In the genomic region with DNA sequence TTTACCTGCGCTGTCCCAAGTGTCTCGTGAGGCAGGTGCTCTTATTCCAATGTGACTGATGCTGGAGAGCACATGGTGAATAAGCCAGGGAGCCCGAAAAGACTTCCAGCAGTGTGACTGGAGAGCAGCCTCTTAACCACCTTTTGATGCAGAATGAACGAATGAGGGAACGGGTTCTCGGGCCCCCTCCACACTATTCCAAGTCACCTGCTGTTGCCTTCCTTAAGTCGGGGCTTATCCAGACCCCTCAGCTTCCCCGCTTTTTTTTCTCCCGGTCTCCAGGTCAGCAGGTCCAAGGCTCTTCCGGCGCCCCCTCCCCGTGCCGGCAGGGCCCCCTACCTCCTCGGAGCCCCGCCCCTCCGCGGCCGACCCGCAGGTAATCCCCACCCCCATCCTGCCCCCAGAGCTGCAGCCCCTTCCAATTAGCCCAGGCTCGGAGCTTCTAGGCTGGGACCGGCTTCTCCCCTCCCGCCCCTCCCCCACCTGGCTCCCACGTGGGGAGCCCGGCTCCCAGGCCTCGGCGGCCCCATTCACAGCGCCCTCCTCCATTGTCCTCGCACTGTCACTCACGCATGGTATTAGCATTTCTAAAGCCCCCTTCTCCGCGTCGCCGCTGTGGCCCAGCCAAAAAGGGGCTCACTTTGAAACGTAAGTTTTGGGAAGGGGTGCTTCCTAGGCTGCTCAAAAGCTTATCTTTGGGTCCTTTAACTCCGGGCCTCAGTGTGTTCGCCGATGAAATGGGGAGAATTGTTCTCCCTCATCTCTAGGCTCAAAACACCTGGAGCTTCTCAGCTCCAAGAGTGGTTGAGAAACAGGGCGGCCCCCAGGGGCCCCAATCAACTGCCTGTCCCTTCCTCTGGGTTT, we compare ENCODE assay signal across 16 cellular contexts. TPM values are rescaled to one million over a fixed set of nuclear protein-coding genes. Genes with fewer than 3 reads are reported as not detected.
DNase-seq lines count a peak whose midpoint lies in the region; TF ChIP-seq lines count a peak whose summit lies in the region.
"Had no signal": no experiment of that assay in that cellular context is flagged by ENCODE, and none has a peak within 500 bp of the region (broad histone marks: within the 10 kb centered on the region; RNA-seq: fewer than 3 reads in every experiment).

No MANE protein-coding gene starts in this region.

- H2BK12ac ChIP-seq in neuronal stem cell (ENCODE audit: low read length): no peak overlapping the region

- H3K27ac ChIP-seq in HUES6 (ENCODE audit: low read depth, low read length) (no peak overlapping the region), endodermal cell (ENCODE audit: low read depth, low read length) (peak overlapping the region; percentile 64), neuronal stem cell (replicated peaks; ENCODE audit: low read length) (peak overlapping the region; percentile 68), MM.1S (ENCODE audit: low read length) (no peak overlapping the region)
- H3K27ac ChIP-seq: 22Rv1, ascending aorta, KMS-11, lower lobe of right lung, skin epidermis had no signal

- H3K4me2 ChIP-seq in neuronal stem cell (ENCODE audit: insufficient read depth, low read length, poor library complexity, severe bottlenecking): peak overlapping the region; percentile 18
- H3K4me2 ChIP-seq in MM.1S (ENCODE audit: low read depth, low read length): no peak overlapping the region
- H3K4me2 ChIP-seq: KMS-11 had no signal

- DNase-seq in DMS53 (lab: John Stamatoyannopoulos, UW): peak; percentile 17
- DNase-seq in DMS53 treated with DMSO at 0.1 percent for 48 hours (lab: John Stamatoyannopoulos, UW; ENCODE audit: unreplicated experiment): no peak
- peak; percentile 50 for DNase-seq in endodermal cell
- peak; percentile 48 for DNase-seq in neuronal stem cell (ENCODE audit: low spot score)
- no peak for DNase-seq in MM.1S
- DNase-seq in stimulated activated CD4-positive, alpha-beta T cell treated with anti-CD3 and anti-CD28 coated beads, Interleukin-15, amount 100 ng/mL, for 24 hours: no peak
- no peak for DNase-seq in NCI-H2081 (lab: John Stamatoyannopoulos, UW)

- H3K14ac ChIP-seq in neuronal stem cell (ENCODE audit: low read length): no peak overlapping the region

- no peak overlapping the region for H3K27ac Mint-ChIP-seq in endodermal cell
- H3K27ac Mint-ChIP-seq: activated CD4-positive, alpha-beta T cell treated with anti-CD3 and anti-CD28 coated beads, Interleukin-2, amount 10 ng/mL, durations not matched to agents 7 days and 5 days; activated naive CD4-positive, alpha-beta T cell treated with anti-CD3 and anti-CD28 coated beads for 36 hours had no signal

- H3K27me3 ChIP-seq in HUES6 (ENCODE audit: control insufficient read depth, insufficient read depth, low read length): peaks cover 50% of the 10 kb centered on the region
- no peaks in the 10 kb centered on the region for H3K27me3 ChIP-seq in endodermal cell (ENCODE audit: control insufficient read depth, insufficient read depth, low read length, poor library complexity, severe bottlenecking)
- peaks cover 0 to 10% (median 0%) of the 10 kb centered on the region in 3 experiments for H3K27me3 ChIP-seq in neuronal stem cell (ENCODE audit: control insufficient read depth in 3 of 3, insufficient read depth in 3 of 3, low read depth in 1 of 3, low read length in 3 of 3)
- no peaks in the 10 kb centered on the region for H3K27me3 ChIP-seq in MM.1S (replicated peaks; ENCODE audit: insufficient read depth, low read length)
- H3K27me3 ChIP-seq: ascending aorta had no signal

- H3K4ac ChIP-seq in neuronal stem cell (ENCODE audit: low read length): no peak overlapping the region

- no peak overlapping the region for H2BK5ac ChIP-seq in neuronal stem cell (ENCODE audit: low read length)

- no peak overlapping the region for H2AK5ac ChIP-seq in neuronal stem cell (ENCODE audit: low read depth, low read length)

- H3K79me1 ChIP-seq in neuronal stem cell (ENCODE audit: low read depth, low read length): no peaks in the 10 kb centered on the region

- no peak overlapping the region for H3K23ac ChIP-seq in neuronal stem cell (ENCODE audit: low read depth, low read length, poor library complexity)

- H3K4me1 ChIP-seq in HUES6 (ENCODE audit: control insufficient read depth, insufficient read depth, low read length) (peaks cover 20% of the 10 kb centered on the region), endodermal cell (ENCODE audit: control insufficient read depth, insufficient read depth, low read length) (no peaks in the 10 kb centered on the region), neuronal stem cell (ENCODE audit: control insufficient read depth in 2 of 2, insufficient read depth in 1 of 2, low read depth in 1 of 2, low read length in 2 of 2) (peaks cover 8 to 20% of the 10 kb centered on the region in 2 donors), MM.1S (ENCODE audit: low read length) (no peaks in the 10 kb centered on the region)

- H4K20me1 ChIP-seq in MM.1S (ENCODE audit: insufficient read depth, low read length): no peaks in the 10 kb centered on the region

- peak overlapping the region; percentile 83 for H3K18ac ChIP-seq in neuronal stem cell (ENCODE audit: low read length)

- no peak overlapping the region for H4K91ac ChIP-seq in neuronal stem cell (ENCODE audit: low read depth, low read length, poor library complexity)

- no peaks in the 10 kb centered on the region for H3K79me2 ChIP-seq in MM.1S (ENCODE audit: low read length)

- H3K9ac ChIP-seq in HUES6 (ENCODE audit: low read length): peak overlapping the region; percentile 29
- no peak overlapping the region for H3K9ac ChIP-seq in endodermal cell (ENCODE audit: extremely low read depth, low read length, poor library complexity, severe bottlenecking)
- H3K9ac ChIP-seq in neuronal stem cell (ENCODE audit: low read depth, low read length, poor library complexity): no peak overlapping the region
- no peak overlapping the region for H3K9ac ChIP-seq in MM.1S (ENCODE audit: low read length)
- H3K9ac ChIP-seq: KMS-11 had no signal

- H3K4me3 ChIP-seq in HUES6 (ENCODE audit: low read depth, low read length) (peak overlapping the region; percentile 40), endodermal cell (ENCODE audit: low read length) (no peak overlapping the region), neuronal stem cell (ENCODE audit: low read length in 2 of 2) (no peak overlapping the region), MM.1S (ENCODE audit: low read length) (no peak overlapping the region)
- H3K4me3 ChIP-seq: ascending aorta, lower lobe of right lung, skin epidermis had no signal

- no peak overlapping the region for H2BK15ac ChIP-seq in neuronal stem cell (ENCODE audit: low read length)

- peaks cover 6% of the 10 kb centered on the region for H3K4me1 Mint-ChIP-seq in endodermal cell
- H3K4me1 Mint-ChIP-seq: activated CD4-positive, alpha-beta T cell treated with anti-CD3 and anti-CD28 coated beads, Interleukin-2, amount 10 ng/mL, durations not matched to agents 7 days and 5 days had no signal

- H3K36me3 ChIP-seq in HUES6 (ENCODE audit: control insufficient read depth, insufficient read depth, low read length) (no peaks in the 10 kb centered on the region), endodermal cell (ENCODE audit: control insufficient read depth, insufficient read depth, low read length) (no peaks in the 10 kb centered on the region), neuronal stem cell (replicated peaks in 1 of 2; ENCODE audit: control insufficient read depth in 2 of 2, insufficient read depth in 2 of 2, low read length in 2 of 2) (no peaks in the 10 kb centered on the region), MM.1S (replicated peaks; ENCODE audit: insufficient read depth, low read length) (no peaks in the 10 kb centered on the region)
- H3K36me3 ChIP-seq: ascending aorta, lower lobe of right lung had no signal

- no peak for TF ChIP-seq CTCF in endodermal cell (conservative IDR thresholded peaks at IDR 0.05)
- TF ChIP-seq CTCF in MM.1S (IDR thresholded peaks at IDR 0.05; ENCODE audit: low read length): no peak

- no peaks in the 10 kb centered on the region for H3K9me2 ChIP-seq in MM.1S (replicated peaks; ENCODE audit: insufficient read depth, low read length)

- no peak overlapping the region for H2BK120ac ChIP-seq in neuronal stem cell (ENCODE audit: low read depth, low read length)

- no peak overlapping the region for H3K4me3 Mint-ChIP-seq in endodermal cell
- H3K4me3 Mint-ChIP-seq: activated CD4-positive, alpha-beta T cell treated with anti-CD3 and anti-CD28 coated beads, Interleukin-2, amount 10 ng/mL, durations not matched to agents 7 days and 5 days; activated naive CD4-positive, alpha-beta T cell treated with anti-CD3 and anti-CD28 coated beads for 36 hours; naive B cell had no signal

- H2AFZ ChIP-seq in neuronal stem cell (ENCODE audit: low read length) (no peak overlapping the region), MM.1S (ENCODE audit: low read length) (no peak overlapping the region)

- no peaks in the 10 kb centered on the region for H3K36me3 Mint-ChIP-seq in endodermal cell (ENCODE audit: low read depth)
- H3K36me3 Mint-ChIP-seq: naive B cell had no signal

- H3K9me3 Mint-ChIP-seq in endodermal cell: peaks cover 38% of the 10 kb centered on the region
- H3K9me3 Mint-ChIP-seq: activated CD4-positive, alpha-beta T cell treated with anti-CD3 and anti-CD28 coated beads, Interleukin-2, amount 10 ng/mL, durations not matched to agents 7 days and 5 days; activated naive CD4-positive, alpha-beta T cell treated with anti-CD3 and anti-CD28 coated beads for 36 hours; naive B cell had no signal

- H3K9me3 ChIP-seq in HUES6 (ENCODE audit: control insufficient read depth, insufficient read depth, low read depth, low read length): no peaks in the 10 kb centered on the region
- no peaks in the 10 kb centered on the region for H3K9me3 ChIP-seq in endodermal cell (ENCODE audit: control insufficient read depth, low read length)
- H3K9me3 ChIP-seq in neuronal stem cell (replicated peaks in 1 of 2; ENCODE audit: control insufficient read depth in 2 of 2, insufficient read depth in 1 of 2, low read depth in 1 of 2, low read length in 2 of 2): no peaks in the 10 kb centered on the region
- no peaks in the 10 kb centered on the region for H3K9me3 ChIP-seq in MM.1S (replicated peaks; ENCODE audit: insufficient read depth, low read length)
- H3K9me3 ChIP-seq: ascending aorta, lower lobe of right lung had no signal

- WGBS in endodermal cell (ENCODE audit: insufficient coverage in 1 of 2, insufficient read length in 1 of 2), 2 experiments: 21 to 50% methylated on average over 2 to 38 of the region's 38 CpGs
- no CpG with 5 or more reads among the region's 38 CpGs for WGBS in neuronal stem cell (ENCODE audit: extremely low coverage in 2 of 2, insufficient read length in 2 of 2, insufficient replicate concordance in 1 of 2), 2 donors

- peaks cover 7% of the 10 kb centered on the region for H3K27me3 Mint-ChIP-seq in endodermal cell (ENCODE audit: insufficient read depth)
- H3K27me3 Mint-ChIP-seq: activated CD4-positive, alpha-beta T cell treated with anti-CD3 and anti-CD28 coated beads, Interleukin-2, amount 10 ng/mL, durations not matched to agents 7 days and 5 days had no signal

- H4K8ac ChIP-seq in neuronal stem cell (ENCODE audit: low read depth, low read length): no peak overlapping the region

- H3F3A ChIP-seq in MM.1S (ENCODE audit: insufficient read depth, low read length): no peaks in the 10 kb centered on the region

RNA-seq across cellular contexts. Expression of gene PJA1, which starts 56.2 kb away (rescaled TPM):
- total RNA-seq in endodermal cell: 10 to 100 TPM; 32.0 to 32.6 TPM
- 56.6 TPM for polyA plus RNA-seq in endodermal cell (2013, experiment 1 of 2)
- 53.0 TPM for polyA plus RNA-seq in endodermal cell (2013, experiment 2 of 2)
- polyA plus RNA-seq in neuronal stem cell (2013, experiment 1 of 2): 68.9 TPM
- 73.4 TPM for polyA plus RNA-seq in neuronal stem cell (2013, experiment 2 of 2)

Comparison
In these comparisons a context has a peak if more than half of its experiments do, and no peak if none do; other contexts are left out.
1. DNase-seq: peak in DMS53 (single experiment), endodermal cell (single experiment) and neuronal stem cell (single experiment); none in DMS53 treated with DMSO at 0.1 percent for 48 hours (single experiment), MM.1S (single experiment), stimulated activated CD4-positive, alpha-beta T cell treated with anti-CD3 and anti-CD28 coated beads, Interleukin-15, amount 100 ng/mL, for 24 hours (single experiment) and NCI-H2081 (0 of 2).
2. H3K27ac ChIP-seq: peak in endodermal cell (single experiment) and neuronal stem cell (single experiment); none in HUES6 (single experiment) and MM.1S (single experiment).